ENCODE assay signal across 26 cellular contexts in the genomic region with DNA sequence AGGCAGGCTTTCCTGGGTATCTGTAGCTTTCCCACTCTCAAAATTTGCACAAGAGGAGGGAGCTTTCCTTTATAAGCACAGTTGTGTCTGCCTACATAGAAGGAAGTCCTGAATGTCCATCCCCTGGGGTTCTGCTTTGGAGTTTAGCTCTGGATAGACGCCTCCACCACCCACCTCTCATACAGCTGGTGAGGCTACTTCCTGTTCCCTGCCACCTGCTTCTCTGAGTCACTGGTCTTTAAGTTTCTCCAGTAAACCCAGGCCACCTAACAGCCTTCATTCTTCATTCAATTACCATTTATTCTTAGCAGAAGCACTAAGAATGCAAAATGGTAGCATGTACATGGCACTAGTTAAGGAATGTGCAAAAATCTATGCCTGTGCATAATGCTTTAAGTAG.
DNase-seq lines count a peak whose midpoint lies in the region; ATAC-seq and TF ChIP-seq lines count a peak whose summit lies in the region.
"Had no signal": no experiment of that assay in that cellular context is flagged by ENCODE, and none has a peak within 500 bp of the region (broad histone marks: within the 10 kb centered on the region; RNA-seq: fewer than 3 reads in every experiment).

No MANE protein-coding gene starts in this region.

- no peaks in the 10 kb centered on the region for H3K27me3 Mint-ChIP-seq in activated CD8-positive, alpha-beta T cell treated with anti-CD3 and anti-CD28 coated beads for 36 hours

- DNase-seq in COLO668 (lab: John Stamatoyannopoulos, UW; ENCODE audit: unreplicated experiment) (peak; percentile 46), NCI-H69 (lab: John Stamatoyannopoulos, UW) (peak; percentile 35), glomerular visceral epithelial cell (ENCODE audit: extremely low spot score) (peak; percentile 16), omental fat pad (ENCODE audit: low spot score) (no peak), activated T-cell treated with anti-CD3 and anti-CD28 coated beads for 4 hours (no peak)
- DNase-seq in activated CD8-positive, alpha-beta T cell treated with anti-CD3 and anti-CD28 coated beads for 36 hours: no peak
- DNase-seq in activated CD8-positive, alpha-beta memory T cell treated with anti-CD3 and anti-CD28 coated beads for 24 hours: no peak
- DNase-seq: ACHN; activated CD4-positive, alpha-beta T cell treated with anti-CD3 and anti-CD28 coated beads, Interleukin-2, amount 50 U/mL, for 4 hours; activated CD8-positive, alpha-beta memory T cell treated with anti-CD3 and anti-CD28 coated beads, Interleukin-2, amount 50 U/mL, for 4 hours; activated naive CD4-positive, alpha-beta T cell treated with Interleukin-2 at 50 U/mL for 16 hours; BE2C; CD8-positive, alpha-beta T cell; DMS79; effector memory CD4-positive, alpha-beta T cell; KG1; mammary epithelial cell; NCI-H1436; NCI-H446; stimulated activated CD4-positive, alpha-beta T cell treated with anti-CD3 and anti-CD28 coated beads, Interleukin-2, amount 100 ng/mL, for 24 hours; stimulated activated naive CD8-positive, alpha-beta T cell treated with anti-CD3 and anti-CD28 coated beads, Interleukin-15, Interleukin-2, amounts not matched to agents 100 U/mL and 50 U/mL, for 24 hours; T-helper 2 cell; testis had no signal

- intact Hi-C loops in activated CD8-positive, alpha-beta T cell treated with anti-CD3 and anti-CD28 coated beads for 36 hours (cut with micrococcal nuclease): no loop called here

- CTCF ChIA-PET in activated CD8-positive, alpha-beta T cell treated with anti-CD3 and anti-CD28 coated beads for 36 hours (lab: Charles Lee): no interaction called here

- H3K27ac Mint-ChIP-seq in activated CD8-positive, alpha-beta T cell treated with anti-CD3 and anti-CD28 coated beads for 36 hours: no peak overlapping the region
- H3K27ac Mint-ChIP-seq: activated T-helper 1 cell treated with anti-CD3 and anti-CD28 coated beads, Interleukin-12 subunit alpha, Interleukin-12 subunit beta, Interleukin-2, Interleukin-4 antibody, amounts not matched to agents 30 ng/mL and 10 ng/mL and 1 ng/mL, durations not matched to agents 14 hours and 24 hours and 36 hours; CD8-positive, alpha-beta T cell had no signal

- H3K9me3 Mint-ChIP-seq in activated CD8-positive, alpha-beta T cell treated with anti-CD3 and anti-CD28 coated beads for 36 hours: peaks cover 3% of the 10 kb centered on the region
- H3K9me3 Mint-ChIP-seq: activated T-helper 1 cell treated with anti-CD3 and anti-CD28 coated beads, Interleukin-12 subunit alpha, Interleukin-12 subunit beta, Interleukin-2, Interleukin-4 antibody, amounts not matched to agents 30 ng/mL and 10 ng/mL and 1 ng/mL, durations not matched to agents 14 hours and 24 hours and 36 hours; CD8-positive, alpha-beta T cell had no signal

- POLR2A ChIA-PET in activated CD8-positive, alpha-beta T cell treated with anti-CD3 and anti-CD28 coated beads for 36 hours (lab: Charles Lee): no interaction called here

- peak; percentile 52 for ATAC-seq in HG03432 (IDR thresholded peaks at IDR 0.05; ENCODE audit: unreplicated experiment)
- ATAC-seq in activated CD8-positive, alpha-beta T cell treated with anti-CD3 and anti-CD28 coated beads for 36 hours: no peak
- ATAC-seq in omental fat pad (ENCODE audit: low FRiP score): no peak
- ATAC-seq: activated CD4-positive, CD25-positive, alpha-beta regulatory T cell treated with anti-CD3 and anti-CD28 coated beads, Interleukin-2, amount 50 U/mL, for 24 hours; CD8-positive, alpha-beta T cell; stimulated activated naive CD8-positive, alpha-beta T cell treated with anti-CD3 and anti-CD28 coated beads, Interleukin-15, Interleukin-2, amounts not matched to agents 100 U/mL and 50 U/mL, for 24 hours had no signal

- H3K4me3 Mint-ChIP-seq in activated CD8-positive, alpha-beta T cell treated with anti-CD3 and anti-CD28 coated beads for 36 hours: no peak overlapping the region
- H3K4me3 Mint-ChIP-seq: activated T-helper 1 cell treated with anti-CD3 and anti-CD28 coated beads, Interleukin-12 subunit alpha, Interleukin-12 subunit beta, Interleukin-2, Interleukin-4 antibody, amounts not matched to agents 30 ng/mL and 10 ng/mL and 1 ng/mL, durations not matched to agents 14 hours and 24 hours and 36 hours; CD8-positive, alpha-beta T cell had no signal

- H3K36me3 Mint-ChIP-seq in activated CD8-positive, alpha-beta T cell treated with anti-CD3 and anti-CD28 coated beads for 36 hours (ENCODE audit: low read depth): no peaks in the 10 kb centered on the region
- H3K36me3 Mint-ChIP-seq: CD8-positive, alpha-beta T cell had no signal

- no peak for TF ChIP-seq CTCF in activated CD8-positive, alpha-beta T cell treated with anti-CD3 and anti-CD28 coated beads for 36 hours (IDR thresholded peaks at IDR 0.05)
- no peak for TF ChIP-seq CTCF in omental fat pad (IDR thresholded peaks at IDR 0.05)

- H3K4me1 Mint-ChIP-seq in activated CD8-positive, alpha-beta T cell treated with anti-CD3 and anti-CD28 coated beads for 36 hours (ENCODE audit: low read depth): no peaks in the 10 kb centered on the region

Comparison
In these comparisons a context has a peak if more than half of its experiments do, and no peak if none do; other contexts are left out.
1. DNase-seq: peak in COLO668 (single experiment), NCI-H69 (single experiment) and glomerular visceral epithelial cell (single experiment); none in activated CD8-positive, alpha-beta T cell treated with anti-CD3 and anti-CD28 coated beads for 36 hours (single experiment), omental fat pad (single experiment), activated CD8-positive, alpha-beta memory T cell treated with anti-CD3 and anti-CD28 coated beads for 24 hours (single experiment) and activated T-cell treated with anti-CD3 and anti-CD28 coated beads for 4 hours (single experiment).